In the genomic region with DNA sequence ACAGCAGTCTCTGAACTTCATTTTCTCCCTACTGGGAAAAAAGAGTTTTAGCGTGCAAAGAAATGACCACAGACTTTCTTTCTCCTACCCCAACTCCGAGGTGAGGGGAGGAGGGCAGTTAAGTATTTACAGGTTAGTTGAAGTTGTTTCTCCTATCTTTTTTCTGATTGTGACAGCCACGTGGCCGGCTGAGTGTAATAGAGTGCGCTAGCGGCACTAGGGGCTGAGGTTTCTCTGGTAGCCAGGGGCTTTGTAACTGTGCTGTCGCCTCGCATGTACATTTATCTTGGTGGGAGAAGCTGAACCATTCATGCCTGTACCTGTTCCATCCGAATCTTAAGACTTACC, we compare ENCODE assay signal across 1 cellular context.
A peak's percentile ranks its signal among the peaks of the same experiment; 100 is the strongest.
TF ChIP-seq lines count a peak whose summit lies in the region.

No MANE protein-coding gene starts in this region.

TF ChIP-seq in H1, 55 proteins besides CTCF, POLR2A, EP300 and RAD21 (continued from another document):
- TF ChIP-seq SP4 (IDR thresholded peaks at IDR 0.05; ENCODE audit: low read length) (0 out of 2 replicates have a peak, but pooled peaks have one; percentile 41), PHF8 (conservative IDR thresholded peaks at IDR 0.05; ENCODE audit: low read depth, low read length) (no peak), HDAC2 (IDR thresholded peaks at IDR 0.05; ENCODE audit: borderline replicate concordance in 1 of 2, low read depth in 2 of 2, low read length in 2 of 2) (0 out of 4 replicates have a peak, but pooled peaks of 1 of the 2 experiments have one; percentile 12)
